Comparison of ENCODE assay signal across 16 cellular contexts in the genomic region with DNA sequence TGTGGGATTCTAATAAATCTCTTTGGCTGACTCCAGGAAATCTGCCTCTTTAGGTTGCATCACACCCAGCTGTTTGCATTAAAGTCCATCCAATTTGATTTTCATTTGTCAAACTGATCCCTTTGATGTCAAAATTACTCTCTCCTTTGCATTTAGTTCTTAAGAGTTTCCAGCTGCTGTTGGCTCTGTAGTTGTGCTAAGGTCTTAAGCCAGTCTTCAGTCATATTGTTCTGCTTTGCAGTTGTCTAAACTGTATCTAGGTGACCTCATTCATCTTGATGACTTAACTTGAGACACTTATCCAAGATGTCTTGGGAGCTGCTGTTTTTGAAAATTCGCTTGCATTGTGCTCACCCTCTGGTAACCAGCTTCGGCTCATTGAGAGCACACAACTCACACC.
"Had no signal": no experiment of that assay in that cellular context is flagged by ENCODE, and none has a peak within 500 bp of the region (broad histone marks: within the 10 kb centered on the region; RNA-seq: fewer than 3 reads in every experiment).

No MANE protein-coding gene starts in this region.

- FAIRE-seq: TTC549 had no signal

- H3K4me3 ChIP-seq: gastroesophageal sphincter, heart left ventricle, left lung, smooth muscle cell, testis had no signal

- DNase-seq: activated CD4-positive, alpha-beta memory T cell treated with anti-CD3 and anti-CD28 coated beads for 36 hours; activated CD4-positive, alpha-beta T cell treated with anti-CD3 and anti-CD28 coated beads for 4 hours; activated naive CD4-positive, alpha-beta T cell; activated naive CD8-positive, alpha-beta T cell treated with anti-CD3 and anti-CD28 coated beads for 36 hours; activated T-cell treated with anti-CD3 and anti-CD28 coated beads for 4 hours; caudate nucleus; effector memory CD8-positive, alpha-beta T cell; heart left ventricle; left lung; nephron progenitor cell; nucleus accumbens; stimulated activated CD4-positive, alpha-beta T cell treated with anti-CD3 and anti-CD28 coated beads, Interleukin-4, amount 100 ng/mL, for 24 hours; testis had no signal
